Comparison of ENCODE assay signal across 3 cellular contexts in genomic region chr22:16771569-16771968, GRCh38. TPM values are rescaled to one million over a fixed set of nuclear protein-coding genes. Genes with fewer than 3 reads are reported as not detected.
"Had no signal": no experiment of that assay in that cellular context is flagged by ENCODE, and none has a peak within 500 bp of the region (broad histone marks: within the 10 kb centered on the region; RNA-seq: fewer than 3 reads in every experiment).

No MANE protein-coding gene starts in this region.

RNA-seq across cellular contexts. Expression of gene XKR3, which starts 53.6 kb away (rescaled TPM):
- total RNA-seq: LHCN-M2, MCF 10A, NCI-H460 had no signal
